Comparison of ENCODE assay signal across 1 cellular context in the genomic region with DNA sequence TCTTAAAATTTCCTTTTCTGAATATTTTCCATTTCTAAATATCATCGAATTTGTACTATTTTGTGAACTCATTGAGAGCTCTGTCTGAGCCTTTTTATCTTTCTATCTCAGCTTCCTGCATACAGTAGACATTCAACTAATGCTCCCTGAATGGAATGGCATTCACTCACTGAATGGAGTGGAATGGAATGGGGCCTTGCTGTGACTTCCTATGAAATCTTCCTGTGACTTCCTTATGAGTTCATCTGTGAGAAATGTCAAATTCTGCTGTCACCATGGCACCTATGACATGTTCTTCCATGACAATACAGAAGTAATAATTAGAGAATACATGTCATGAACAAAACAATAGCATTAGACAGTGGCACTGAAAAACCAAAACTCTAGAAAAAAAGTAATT.
TF ChIP-seq lines count a peak whose summit lies in the region.

No MANE protein-coding gene starts in this region.

TF ChIP-seq in GM23338, 12 proteins besides CTCF, POLR2A, EP300 and RAD21 (continued from another document):
- TF ChIP-seq, protein P1, sequence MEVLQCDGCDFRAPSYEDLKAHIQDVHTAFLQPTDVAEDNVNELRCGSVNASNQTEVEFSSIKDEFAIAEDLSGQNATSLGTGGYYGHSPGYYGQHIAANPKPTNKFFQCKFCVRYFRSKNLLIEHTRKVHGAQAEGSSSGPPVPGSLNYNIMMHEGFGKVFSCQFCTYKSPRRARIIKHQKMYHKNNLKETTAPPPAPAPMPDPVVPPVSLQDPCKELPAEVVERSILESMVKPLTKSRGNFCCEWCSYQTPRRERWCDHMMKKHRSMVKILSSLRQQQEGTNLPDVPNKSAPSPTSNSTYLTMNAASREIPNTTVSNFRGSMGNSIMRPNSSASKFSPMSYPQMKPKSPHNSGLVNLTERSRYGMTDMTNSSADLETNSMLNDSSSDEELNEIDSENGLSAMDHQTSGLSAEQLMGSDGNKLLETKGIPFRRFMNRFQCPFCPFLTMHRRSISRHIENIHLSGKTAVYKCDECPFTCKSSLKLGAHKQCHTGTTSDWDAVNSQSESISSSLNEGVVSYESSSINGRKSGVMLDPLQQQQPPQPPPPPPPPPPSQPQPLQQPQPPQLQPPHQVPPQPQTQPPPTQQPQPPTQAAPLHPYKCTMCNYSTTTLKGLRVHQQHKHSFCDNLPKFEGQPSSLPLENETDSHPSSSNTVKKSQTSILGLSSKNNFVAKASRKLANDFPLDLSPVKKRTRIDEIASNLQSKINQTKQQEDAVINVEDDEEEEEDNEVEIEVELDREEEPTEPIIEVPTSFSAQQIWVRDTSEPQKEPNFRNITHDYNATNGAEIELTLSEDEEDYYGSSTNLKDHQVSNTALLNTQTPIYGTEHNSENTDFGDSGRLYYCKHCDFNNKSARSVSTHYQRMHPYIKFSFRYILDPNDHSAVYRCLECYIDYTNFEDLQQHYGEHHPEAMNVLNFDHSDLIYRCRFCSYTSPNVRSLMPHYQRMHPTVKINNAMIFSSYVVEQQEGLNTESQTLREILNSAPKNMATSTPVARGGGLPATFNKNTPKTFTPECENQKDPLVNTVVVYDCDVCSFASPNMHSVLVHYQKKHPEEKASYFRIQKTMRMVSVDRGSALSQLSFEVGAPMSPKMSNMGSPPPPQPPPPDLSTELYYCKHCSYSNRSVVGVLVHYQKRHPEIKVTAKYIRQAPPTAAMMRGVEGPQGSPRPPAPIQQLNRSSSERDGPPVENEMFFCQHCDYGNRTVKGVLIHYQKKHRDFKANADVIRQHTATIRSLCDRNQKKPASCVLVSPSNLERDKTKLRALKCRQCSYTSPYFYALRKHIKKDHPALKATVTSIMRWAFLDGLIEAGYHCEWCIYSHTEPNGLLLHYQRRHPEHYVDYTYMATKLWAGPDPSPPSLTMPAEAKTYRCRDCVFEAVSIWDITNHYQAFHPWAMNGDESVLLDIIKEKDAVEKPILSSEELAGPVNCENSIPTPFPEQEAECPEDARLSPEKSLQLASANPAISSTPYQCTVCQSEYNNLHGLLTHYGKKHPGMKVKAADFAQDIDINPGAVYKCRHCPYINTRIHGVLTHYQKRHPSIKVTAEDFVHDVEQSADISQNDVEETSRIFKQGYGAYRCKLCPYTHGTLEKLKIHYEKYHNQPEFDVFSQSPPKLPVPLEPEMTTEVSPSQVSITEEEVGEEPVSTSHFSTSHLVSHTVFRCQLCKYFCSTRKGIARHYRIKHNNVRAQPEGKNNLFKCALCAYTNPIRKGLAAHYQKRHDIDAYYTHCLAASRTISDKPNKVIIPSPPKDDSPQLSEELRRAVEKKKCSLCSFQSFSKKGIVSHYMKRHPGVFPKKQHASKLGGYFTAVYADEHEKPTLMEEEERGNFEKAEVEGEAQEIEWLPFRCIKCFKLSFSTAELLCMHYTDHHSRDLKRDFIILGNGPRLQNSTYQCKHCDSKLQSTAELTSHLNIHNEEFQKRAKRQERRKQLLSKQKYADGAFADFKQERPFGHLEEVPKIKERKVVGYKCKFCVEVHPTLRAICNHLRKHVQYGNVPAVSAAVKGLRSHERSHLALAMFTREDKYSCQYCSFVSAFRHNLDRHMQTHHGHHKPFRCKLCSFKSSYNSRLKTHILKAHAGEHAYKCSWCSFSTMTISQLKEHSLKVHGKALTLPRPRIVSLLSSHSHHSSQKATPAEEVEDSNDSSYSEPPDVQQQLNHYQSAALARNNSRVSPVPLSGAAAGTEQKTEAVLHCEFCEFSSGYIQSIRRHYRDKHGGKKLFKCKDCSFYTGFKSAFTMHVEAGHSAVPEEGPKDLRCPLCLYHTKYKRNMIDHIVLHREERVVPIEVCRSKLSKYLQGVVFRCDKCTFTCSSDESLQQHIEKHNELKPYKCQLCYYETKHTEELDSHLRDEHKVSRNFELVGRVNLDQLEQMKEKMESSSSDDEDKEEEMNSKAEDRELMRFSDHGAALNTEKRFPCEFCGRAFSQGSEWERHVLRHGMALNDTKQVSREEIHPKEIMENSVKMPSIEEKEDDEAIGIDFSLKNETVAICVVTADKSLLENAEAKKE (CRISPR knock-in tag; IDR thresholded peaks at IDR 0.05): no peak
